ENCODE assay signal across 9 cellular contexts in the genomic region with DNA sequence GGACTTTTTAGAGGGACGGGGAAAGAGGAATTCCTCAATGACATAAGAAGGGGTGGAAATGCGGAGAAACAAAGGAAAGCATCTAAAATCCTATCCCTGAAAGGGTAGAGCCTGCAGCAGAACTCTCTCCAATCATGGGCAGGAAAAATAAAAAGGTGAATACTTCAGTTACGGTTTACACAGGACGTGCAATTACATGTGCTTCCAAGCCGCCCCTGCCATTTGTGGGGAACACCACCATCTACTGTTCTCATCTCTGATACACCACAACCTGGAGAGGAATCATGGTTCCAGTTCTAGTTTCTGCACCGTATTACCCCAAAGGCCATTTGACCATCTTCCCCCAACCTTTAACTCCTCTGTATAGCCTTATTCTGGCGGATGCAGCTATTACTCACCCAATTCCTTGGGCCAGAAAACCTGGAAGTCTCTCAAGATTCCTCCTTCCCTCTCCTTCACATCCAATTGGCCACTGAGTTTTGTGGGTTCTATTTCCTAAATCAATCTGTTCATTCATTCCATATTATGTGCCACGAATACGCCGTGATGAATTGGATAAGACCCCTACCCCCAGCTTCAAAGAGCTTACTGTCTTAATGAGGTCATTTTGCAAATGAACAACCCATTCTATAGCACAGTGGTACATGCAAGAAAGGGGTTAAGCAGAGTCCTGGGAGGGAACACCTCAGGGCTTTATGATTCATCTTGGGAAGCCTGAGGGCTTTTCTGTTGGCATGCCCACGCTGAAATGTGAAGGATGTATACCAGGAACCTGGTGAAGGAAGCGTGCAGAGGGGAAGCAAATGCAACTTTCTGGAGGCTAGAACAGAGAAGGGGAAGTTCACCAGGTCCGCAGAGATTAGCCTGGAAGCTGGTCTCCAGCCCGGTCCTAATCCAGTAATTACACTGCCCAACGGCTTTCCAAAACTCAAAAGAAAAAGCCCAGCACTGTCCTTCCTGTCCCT. TPM values are rescaled to one million over a fixed set of nuclear protein-coding genes. Genes with fewer than 3 reads are reported as not detected.
DNase-seq lines count a peak whose midpoint lies in the region; ATAC-seq and TF ChIP-seq lines count a peak whose summit lies in the region.
"Had no signal": no experiment of that assay in that cellular context is flagged by ENCODE, and none has a peak within 500 bp of the region (broad histone marks: within the 10 kb centered on the region; RNA-seq: fewer than 3 reads in every experiment).

No MANE protein-coding gene starts in this region.

- 59 to 61% methylated on average over 12 to 15 of the region's 15 CpGs for WGBS in tibial nerve, 2 donors

- H3K27ac ChIP-seq in WERI-Rb-1 (peak overlapping the region; percentile 78), tibial nerve (peak overlapping the region in 3 of 4 donors; percentile 82 to 94 (median 90))

- TF ChIP-seq EP300 in tibial nerve (IDR thresholded peaks at IDR 0.05) = no peak

- DNase-seq in activated T-cell treated with anti-CD3 and anti-CD28 coated beads, Interleukin-2, amount 50 U/mL, for 72 hours = no peak
- no peak for DNase-seq in activated T-cell treated with anti-CD3 and anti-CD28 coated beads, Interleukin-2, amount 50 U/mL, for 48 hours
- no peak for DNase-seq in WERI-Rb-1
- DNase-seq in iris pigment epithelial cell (ENCODE audit: low read depth) = peak; percentile 15
- DNase-seq in tibial nerve (ENCODE audit: low spot score in 2 of 2) = no peak
- no peak for DNase-seq in dermis blood vessel endothelial cell
- DNase-seq in MCF 10A (ENCODE audit: unreplicated experiment) = no peak
- DNase-seq in SHP77 (lab: John Stamatoyannopoulos, UW) = no peak
- DNase-seq: NK-92 treated with Interleukin-12 subunit alpha and Interleukin-12 subunit beta, amount 100 ng/mL, for 24 hours had no signal

- no peak for TF ChIP-seq POLR2A in tibial nerve (IDR thresholded peaks at IDR 0.05)

- TF ChIP-seq CTCF in WERI-Rb-1 (IDR thresholded peaks at IDR 0.05; ENCODE audit: low read depth, low read length) (no peak), tibial nerve (IDR thresholded peaks at IDR 0.05) (no peak), MCF 10A (IDR thresholded peaks at IDR 0.05; ENCODE audit: unreplicated experiment) (no peak)

- POLR2A ChIA-PET in MCF 10A (lab: Yijun Ruan, JAX) = interaction anchor here (1.2 kb wide), 1 partner anchor 199 kb away, joined by 4 read pairs; no protein-coding TSS in a partner anchor

- H3K9me3 ChIP-seq in WERI-Rb-1 (ENCODE audit: severe bottlenecking) = no peaks in the 10 kb centered on the region
- H3K9me3 ChIP-seq in tibial nerve = no peaks in the 10 kb centered on the region

- BruUV-seq in MCF 10A (replicated peaks; lab: Mats Ljungman, UMichigan) = no TSS peak

- ATAC-seq in activated T-cell treated with anti-CD3 and anti-CD28 coated beads, Interleukin-2, amount 50 U/mL, for 72 hours (replicated peaks in 1 of 2) = no peak

- H3K36me3 ChIP-seq in WERI-Rb-1 (no peaks in the 10 kb centered on the region; the same call in 1 of the 2 replicates), tibial nerve (peaks cover 0 to 6% (median 0%) of the 10 kb centered on the region in 3 donors)

- CTCF ChIA-PET in MCF 10A (lab: Yijun Ruan, JAX) = interaction anchor here (0.9 to 1.5 kb wide), 6 partner anchors 12 to 375 kb away, joined by 3 to 4 read pairs (median 3); no protein-coding TSS in a partner anchor

- intact Hi-C loops in MCF 10A (cut with micrococcal nuclease) = no loop called here

- H3K4me3 Mint-ChIP-seq in activated T-cell treated with anti-CD3 and anti-CD28 coated beads, Interleukin-2, amount 50 U/mL, for 72 hours = peak overlapping the region; percentile 71 to 74
- H3K4me3 Mint-ChIP-seq in MCF 10A (ENCODE audit: unreplicated experiment) = no peak overlapping the region

- peaks cover 0 to 10% (median 0%) of the 10 kb centered on the region in 4 donors for H3K4me1 ChIP-seq in tibial nerve

- peak overlapping the region; percentile 59 for H3K4me3 ChIP-seq in WERI-Rb-1 (ENCODE audit: low read depth, low read length)
- peak overlapping the region in 1 of 4 donors; percentile 81 for H3K4me3 ChIP-seq in tibial nerve

- no peak overlapping the region for H3K27ac Mint-ChIP-seq in activated T-cell treated with anti-CD3 and anti-CD28 coated beads, Interleukin-2, amount 50 U/mL, for 72 hours
- H3K27ac Mint-ChIP-seq in MCF 10A (ENCODE audit: low read depth, unreplicated experiment) = no peak overlapping the region

- peaks cover 17% of the 10 kb centered on the region for H3K27me3 Mint-ChIP-seq in activated T-cell treated with anti-CD3 and anti-CD28 coated beads, Interleukin-2, amount 50 U/mL, for 72 hours (ENCODE audit: low read depth)
- H3K27me3 Mint-ChIP-seq in MCF 10A (ENCODE audit: insufficient read depth, unreplicated experiment) = peaks cover 34% of the 10 kb centered on the region

- peaks cover 31% of the 10 kb centered on the region for H3K4me1 Mint-ChIP-seq in activated T-cell treated with anti-CD3 and anti-CD28 coated beads, Interleukin-2, amount 50 U/mL, for 72 hours (ENCODE audit: low read depth)
- H3K4me1 Mint-ChIP-seq in MCF 10A (ENCODE audit: insufficient read depth, unreplicated experiment) = peaks cover 5% of the 10 kb centered on the region

- peaks cover 7 to 15% of the 10 kb centered on the region in 2 donors for H3K36me3 Mint-ChIP-seq in activated T-cell treated with anti-CD3 and anti-CD28 coated beads, Interleukin-2, amount 50 U/mL, for 72 hours (ENCODE audit: insufficient read depth in 2 of 2)
- H3K36me3 Mint-ChIP-seq in MCF 10A (ENCODE audit: insufficient read depth, unreplicated experiment) = peaks cover under 1% of the 10 kb centered on the region

- no peaks in the 10 kb centered on the region for H3K9me3 Mint-ChIP-seq in activated T-cell treated with anti-CD3 and anti-CD28 coated beads, Interleukin-2, amount 50 U/mL, for 72 hours
- no peaks in the 10 kb centered on the region for H3K9me3 Mint-ChIP-seq in MCF 10A (ENCODE audit: unreplicated experiment)

- H3K27me3 ChIP-seq in WERI-Rb-1 (ENCODE audit: insufficient read depth, low read depth, severe bottlenecking) (peaks cover 23% of the 10 kb centered on the region), tibial nerve (no peaks in the 10 kb centered on the region)

RNA-seq across cellular contexts. Expression of a gene that starts 1.4 kb away (rescaled TPM):
- total RNA-seq in activated T-cell treated with anti-CD3 and anti-CD28 coated beads, Interleukin-2, amount 50 U/mL, for 72 hours = 100 to 1,000 TPM; 101 TPM
- 10 to 100 TPM; 19.4 to 30.4 (median 27.3) TPM for total RNA-seq in tibial nerve
- total RNA-seq in dermis blood vessel endothelial cell = 36.0 and 40.0 TPM in 2 replicates
- total RNA-seq in MCF 10A (2022) = 27.1 and 27.6 TPM in 2 replicates
